8 cellular contexts compared by ENCODE assay signal in genomic region chr1:41003640-41004220, GRCh38. TPM values are rescaled to one million over a fixed set of nuclear protein-coding genes. Genes with fewer than 3 reads are reported as not detected.
DNase-seq lines count a peak whose midpoint lies in the region; ATAC-seq and TF ChIP-seq lines count a peak whose summit lies in the region.

No MANE protein-coding gene starts in this region.

- peak; percentile 96 for ATAC-seq in GM21528 (IDR thresholded peaks at IDR 0.05; ENCODE audit: low FRiP score, unreplicated experiment)
- peak; percentile 97 for ATAC-seq in upper lobe of right lung

- DNase-seq in DMS79 (lab: John Stamatoyannopoulos, UW) (peak; percentile 96), HuH-7 (ENCODE audit: low spot score) (peak; percentile 72), SIG-M5 treated with dmso at 0.1 percent for 504 hours (lab: John Stamatoyannopoulos, UW; ENCODE audit: unreplicated experiment) (peak; percentile 95), foreskin melanocyte (peak; percentile 99), posterior cingulate gyrus (peak; percentile 76 to 98 (median 91)), upper lobe of right lung (peak; percentile 88)
- DNase-seq in activated effector memory CD4-positive, alpha-beta T cell treated with anti-CD3 and anti-CD28 coated beads, Interleukin-2, amount 50 U/mL, for 16 hours, result peak; percentile 92

- no peak overlapping the region for H3K4me3 ChIP-seq in upper lobe of right lung

- intact Hi-C loops in posterior cingulate gyrus (cut with DNase I) (loop anchor here (2.0 kb wide), 1 partner anchor 23 kb away; no protein-coding TSS in a partner anchor), upper lobe of right lung (cut with DNase I) (no loop called here)

- TF ChIP-seq CTCF in upper lobe of right lung (IDR thresholded peaks at IDR 0.05), result peak; percentile 52

- no peaks in the 10 kb centered on the region for H3K9me3 ChIP-seq in upper lobe of right lung

- H3K27ac ChIP-seq in upper lobe of right lung, result no peak overlapping the region

- H3K4me1 ChIP-seq in upper lobe of right lung, result peaks cover 16% of the 10 kb centered on the region

- H3K27me3 ChIP-seq in upper lobe of right lung, result no peaks in the 10 kb centered on the region

- H3K36me3 ChIP-seq in upper lobe of right lung, result peaks cover 74% of the 10 kb centered on the region

RNA-seq across cellular contexts. Expression of gene SLFNL1, which starts 17.8 kb away (rescaled TPM):
- 2.8 TPM for total RNA-seq in upper lobe of right lung

RNA-seq across cellular contexts. Expression of gene CTPS1, which starts 24.2 kb away (rescaled TPM):
- 21.7 TPM for total RNA-seq in upper lobe of right lung
